4 cellular contexts compared by ENCODE assay signal in genomic region chr4:25064432-25064831, GRCh38. TPM values are rescaled to one million over a fixed set of nuclear protein-coding genes. Genes with fewer than 3 reads are reported as not detected.
"Had no signal": no experiment of that assay in that cellular context is flagged by ENCODE, and none has a peak within 500 bp of the region (broad histone marks: within the 10 kb centered on the region; RNA-seq: fewer than 3 reads in every experiment).

No MANE protein-coding gene starts in this region.

RNA-seq across cellular contexts. Expression of gene LGI2, which starts 33.7 kb away (rescaled TPM):
- total RNA-seq: lung microvascular endothelial cell; myocyte; naive thymus-derived CD4-positive, alpha-beta T cell; natural killer cell treated with Interleukin-12 subunit alpha and Interleukin-12 subunit beta and Interleukin-15 and Interleukin-18, amount 100 ng/mL, for 72 hours had no signal
- polyA plus RNA-seq: naive thymus-derived CD4-positive, alpha-beta T cell had no signal
